ENCODE assay signal across 8 cellular contexts in the genomic region with DNA sequence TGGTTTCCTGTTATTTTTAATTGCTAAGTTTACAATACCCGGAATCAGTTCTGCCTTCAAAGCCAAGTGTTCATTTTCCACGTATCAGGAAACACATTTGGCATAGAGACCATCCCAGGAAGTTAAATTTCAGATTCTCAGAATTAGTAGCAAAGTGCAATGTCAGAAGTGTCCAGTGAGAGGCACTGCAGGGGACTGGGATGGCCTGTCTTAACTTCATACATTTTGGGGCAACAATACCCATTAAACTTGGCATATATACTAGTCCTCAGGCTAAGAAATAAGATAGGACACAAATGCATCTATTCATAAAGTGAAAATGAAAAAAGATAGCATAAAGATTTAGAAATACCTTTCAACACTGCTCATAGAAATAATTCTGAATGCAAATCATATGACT. TPM values are rescaled to one million over a fixed set of nuclear protein-coding genes. Genes with fewer than 3 reads are reported as not detected.
A peak's percentile ranks its signal among the peaks of the same experiment; 100 is the strongest.
DNase-seq lines count a peak whose midpoint lies in the region; ATAC-seq and TF ChIP-seq lines count a peak whose summit lies in the region.

No MANE protein-coding gene starts in this region.

- H3K4me1 ChIP-seq in trophoblast cell (ENCODE audit: control insufficient read depth in 1 of 2, insufficient read depth in 2 of 2, low read length in 2 of 2): peaks cover 6 to 7% of the 10 kb centered on the region in 2 experiments

- H3K23ac ChIP-seq in trophoblast cell (ENCODE audit: low read length): no peak overlapping the region

- ATAC-seq in HG03135 (IDR thresholded peaks at IDR 0.05; ENCODE audit: unreplicated experiment): no peak

- no peak overlapping the region for H4K91ac ChIP-seq in trophoblast cell (ENCODE audit: low read depth, low read length)

- in situ Hi-C loops in ACHN (cut with HindIII; ENCODE audit: low pct_ligation_motif_present, low pct_unique_long_range_greater_than_20kb, low sequenced_read_pairs): no loop called here

- H3K4me3 ChIP-seq in trophoblast cell (ENCODE audit: low read depth, low read length): no peak overlapping the region

- no peak overlapping the region for H3K4me2 ChIP-seq in trophoblast cell (ENCODE audit: low read length)

- peak; percentile 31 for DNase-seq in ACHN
- DNase-seq in amniotic epithelial cell (ENCODE audit: low read depth): peak; percentile 51
- DNase-seq in kidney tubule cell (ENCODE audit: low spot score): peak; percentile 21
- DNase-seq in NCI-H2227 (lab: John Stamatoyannopoulos, UW; ENCODE audit: unreplicated experiment): no peak
- DNase-seq in trophoblast cell: no peak
- no peak for DNase-seq in inferior parietal cortex (ENCODE audit: extremely low spot score)

- H3K9me3 ChIP-seq in trophoblast cell (ENCODE audit: insufficient read depth, low read depth, low read length): no peaks in the 10 kb centered on the region

- no peak overlapping the region for H2AK5ac ChIP-seq in trophoblast cell (ENCODE audit: low read length)

- H3K36me3 ChIP-seq in trophoblast cell (ENCODE audit: control insufficient read depth in 1 of 2, insufficient read depth in 2 of 2, low read length in 2 of 2): no peaks in the 10 kb centered on the region

- H2BK12ac ChIP-seq in trophoblast cell (ENCODE audit: low read length): no peak overlapping the region

- no peak overlapping the region for H2BK5ac ChIP-seq in trophoblast cell (ENCODE audit: low read depth, low read length, poor library complexity)

- no peak overlapping the region for H2AFZ ChIP-seq in trophoblast cell (ENCODE audit: insufficient read depth, low read length, poor library complexity)

- H3K9ac ChIP-seq in trophoblast cell (ENCODE audit: low read length): no peak overlapping the region

- H3K18ac ChIP-seq in trophoblast cell (ENCODE audit: low read length): no peak overlapping the region

- WGBS in trophoblast cell (ENCODE audit: extremely low coverage, insufficient coverage, insufficient read length): no CpG with 5 or more reads among the region's 2 CpGs

- peak; percentile 32; the same call in 1 of the 3 replicates for TF ChIP-seq CTCF in GM12872 (IDR thresholded peaks at IDR 0.05; ENCODE audit: insufficient read depth, low read depth, low read length)

- no peak overlapping the region for H2BK120ac ChIP-seq in trophoblast cell (ENCODE audit: insufficient read depth, low read length, poor library complexity)

- H4K8ac ChIP-seq in trophoblast cell (ENCODE audit: low read depth, low read length): no peak overlapping the region

- no peak overlapping the region for H3K14ac ChIP-seq in trophoblast cell (ENCODE audit: low read length)

- no peak overlapping the region for H4K12ac ChIP-seq in trophoblast cell (ENCODE audit: low read depth, low read length)

- H3K79me1 ChIP-seq in trophoblast cell (ENCODE audit: low read length): peaks cover 3% of the 10 kb centered on the region

- H3K4ac ChIP-seq in trophoblast cell (ENCODE audit: low read depth, low read length): no peak overlapping the region

- H3K79me2 ChIP-seq in trophoblast cell (ENCODE audit: control insufficient read depth, insufficient read depth, low read length, poor library complexity): no peaks in the 10 kb centered on the region

- no peaks in the 10 kb centered on the region for H3K27me3 ChIP-seq in trophoblast cell (ENCODE audit: insufficient read depth, low read length)

- H3K27ac ChIP-seq in trophoblast cell (ENCODE audit: low read depth, low read length): no peak overlapping the region

RNA-seq across cellular contexts. Expression of a gene that starts 1.5 kb away (rescaled TPM):
- not detected in 2 replicates for polyA plus RNA-seq in trophoblast cell (2013)

RNA-seq across cellular contexts. Expression of a gene that starts 42.8 kb away (rescaled TPM):
- 35.1 and 36.4 TPM in 2 replicates for polyA plus RNA-seq in trophoblast cell (2013)

Comparison
In these comparisons a context has a peak if more than half of its experiments do, and no peak if none do; other contexts are left out.
1. DNase-seq: peak in ACHN (single experiment), amniotic epithelial cell (single experiment) and kidney tubule cell (single experiment); none in NCI-H2227 (single experiment), trophoblast cell (0 of 2) and inferior parietal cortex (single experiment).